In the genomic region with DNA sequence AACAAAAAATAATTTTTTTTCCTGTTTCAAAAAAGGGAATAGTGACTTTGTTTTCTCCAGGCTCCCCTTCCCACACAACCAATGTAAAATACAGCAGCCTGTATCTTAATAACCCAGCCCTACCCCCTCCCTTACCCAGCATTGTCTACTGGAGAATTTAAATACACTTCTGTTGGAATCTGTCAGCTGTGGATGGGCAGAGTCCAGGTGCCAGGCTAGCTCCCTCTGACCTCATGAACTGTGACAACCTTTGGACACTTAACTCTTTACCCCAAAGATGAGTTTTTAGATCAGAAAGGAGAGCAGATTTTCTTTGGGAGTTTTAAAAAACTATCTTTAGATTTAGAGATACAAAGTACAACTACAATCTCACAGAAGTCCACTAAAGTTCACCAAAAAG, we compare ENCODE assay signal across 1 cellular context.
TF ChIP-seq lines count a peak whose summit lies in the region.

No MANE protein-coding gene starts in this region.

TF ChIP-seq in GM23338, 12 proteins besides CTCF, POLR2A, EP300 and RAD21 (continued from another document):
- TF ChIP-seq, protein P1, sequence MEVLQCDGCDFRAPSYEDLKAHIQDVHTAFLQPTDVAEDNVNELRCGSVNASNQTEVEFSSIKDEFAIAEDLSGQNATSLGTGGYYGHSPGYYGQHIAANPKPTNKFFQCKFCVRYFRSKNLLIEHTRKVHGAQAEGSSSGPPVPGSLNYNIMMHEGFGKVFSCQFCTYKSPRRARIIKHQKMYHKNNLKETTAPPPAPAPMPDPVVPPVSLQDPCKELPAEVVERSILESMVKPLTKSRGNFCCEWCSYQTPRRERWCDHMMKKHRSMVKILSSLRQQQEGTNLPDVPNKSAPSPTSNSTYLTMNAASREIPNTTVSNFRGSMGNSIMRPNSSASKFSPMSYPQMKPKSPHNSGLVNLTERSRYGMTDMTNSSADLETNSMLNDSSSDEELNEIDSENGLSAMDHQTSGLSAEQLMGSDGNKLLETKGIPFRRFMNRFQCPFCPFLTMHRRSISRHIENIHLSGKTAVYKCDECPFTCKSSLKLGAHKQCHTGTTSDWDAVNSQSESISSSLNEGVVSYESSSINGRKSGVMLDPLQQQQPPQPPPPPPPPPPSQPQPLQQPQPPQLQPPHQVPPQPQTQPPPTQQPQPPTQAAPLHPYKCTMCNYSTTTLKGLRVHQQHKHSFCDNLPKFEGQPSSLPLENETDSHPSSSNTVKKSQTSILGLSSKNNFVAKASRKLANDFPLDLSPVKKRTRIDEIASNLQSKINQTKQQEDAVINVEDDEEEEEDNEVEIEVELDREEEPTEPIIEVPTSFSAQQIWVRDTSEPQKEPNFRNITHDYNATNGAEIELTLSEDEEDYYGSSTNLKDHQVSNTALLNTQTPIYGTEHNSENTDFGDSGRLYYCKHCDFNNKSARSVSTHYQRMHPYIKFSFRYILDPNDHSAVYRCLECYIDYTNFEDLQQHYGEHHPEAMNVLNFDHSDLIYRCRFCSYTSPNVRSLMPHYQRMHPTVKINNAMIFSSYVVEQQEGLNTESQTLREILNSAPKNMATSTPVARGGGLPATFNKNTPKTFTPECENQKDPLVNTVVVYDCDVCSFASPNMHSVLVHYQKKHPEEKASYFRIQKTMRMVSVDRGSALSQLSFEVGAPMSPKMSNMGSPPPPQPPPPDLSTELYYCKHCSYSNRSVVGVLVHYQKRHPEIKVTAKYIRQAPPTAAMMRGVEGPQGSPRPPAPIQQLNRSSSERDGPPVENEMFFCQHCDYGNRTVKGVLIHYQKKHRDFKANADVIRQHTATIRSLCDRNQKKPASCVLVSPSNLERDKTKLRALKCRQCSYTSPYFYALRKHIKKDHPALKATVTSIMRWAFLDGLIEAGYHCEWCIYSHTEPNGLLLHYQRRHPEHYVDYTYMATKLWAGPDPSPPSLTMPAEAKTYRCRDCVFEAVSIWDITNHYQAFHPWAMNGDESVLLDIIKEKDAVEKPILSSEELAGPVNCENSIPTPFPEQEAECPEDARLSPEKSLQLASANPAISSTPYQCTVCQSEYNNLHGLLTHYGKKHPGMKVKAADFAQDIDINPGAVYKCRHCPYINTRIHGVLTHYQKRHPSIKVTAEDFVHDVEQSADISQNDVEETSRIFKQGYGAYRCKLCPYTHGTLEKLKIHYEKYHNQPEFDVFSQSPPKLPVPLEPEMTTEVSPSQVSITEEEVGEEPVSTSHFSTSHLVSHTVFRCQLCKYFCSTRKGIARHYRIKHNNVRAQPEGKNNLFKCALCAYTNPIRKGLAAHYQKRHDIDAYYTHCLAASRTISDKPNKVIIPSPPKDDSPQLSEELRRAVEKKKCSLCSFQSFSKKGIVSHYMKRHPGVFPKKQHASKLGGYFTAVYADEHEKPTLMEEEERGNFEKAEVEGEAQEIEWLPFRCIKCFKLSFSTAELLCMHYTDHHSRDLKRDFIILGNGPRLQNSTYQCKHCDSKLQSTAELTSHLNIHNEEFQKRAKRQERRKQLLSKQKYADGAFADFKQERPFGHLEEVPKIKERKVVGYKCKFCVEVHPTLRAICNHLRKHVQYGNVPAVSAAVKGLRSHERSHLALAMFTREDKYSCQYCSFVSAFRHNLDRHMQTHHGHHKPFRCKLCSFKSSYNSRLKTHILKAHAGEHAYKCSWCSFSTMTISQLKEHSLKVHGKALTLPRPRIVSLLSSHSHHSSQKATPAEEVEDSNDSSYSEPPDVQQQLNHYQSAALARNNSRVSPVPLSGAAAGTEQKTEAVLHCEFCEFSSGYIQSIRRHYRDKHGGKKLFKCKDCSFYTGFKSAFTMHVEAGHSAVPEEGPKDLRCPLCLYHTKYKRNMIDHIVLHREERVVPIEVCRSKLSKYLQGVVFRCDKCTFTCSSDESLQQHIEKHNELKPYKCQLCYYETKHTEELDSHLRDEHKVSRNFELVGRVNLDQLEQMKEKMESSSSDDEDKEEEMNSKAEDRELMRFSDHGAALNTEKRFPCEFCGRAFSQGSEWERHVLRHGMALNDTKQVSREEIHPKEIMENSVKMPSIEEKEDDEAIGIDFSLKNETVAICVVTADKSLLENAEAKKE (CRISPR knock-in tag; IDR thresholded peaks at IDR 0.05) = no peak
